Comparison of ENCODE assay signal across 24 cellular contexts in the genomic region with DNA sequence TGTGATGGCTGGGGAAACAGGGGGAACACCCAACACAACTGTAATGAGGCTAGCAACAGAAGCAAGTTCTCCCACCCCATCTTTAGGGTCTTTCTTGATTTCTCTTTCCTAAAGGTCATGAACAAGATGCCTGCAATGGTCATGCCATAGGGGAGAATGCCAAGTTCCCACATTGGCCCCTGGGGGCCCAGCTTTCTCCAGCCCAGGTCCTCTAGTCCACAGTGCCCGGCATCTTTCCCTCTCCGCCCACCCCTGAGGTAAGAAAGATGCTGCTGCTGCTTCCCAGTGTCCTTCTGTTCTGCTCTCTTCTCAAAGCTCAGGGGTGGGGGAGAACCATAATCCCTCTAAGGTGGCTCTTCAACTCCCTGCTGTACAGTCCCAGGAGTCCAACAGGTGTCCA.
A peak's percentile ranks its signal among the peaks of the same experiment; 100 is the strongest.
DNase-seq lines count a peak whose midpoint lies in the region; ATAC-seq and TF ChIP-seq lines count a peak whose summit lies in the region.
"Had no signal": no experiment of that assay in that cellular context is flagged by ENCODE, and none has a peak within 500 bp of the region (broad histone marks: within the 10 kb centered on the region; RNA-seq: fewer than 3 reads in every experiment).

No MANE protein-coding gene starts in this region.

- H3K27me3 Mint-ChIP-seq in endodermal cell (ENCODE audit: insufficient read depth) (peaks cover 2% of the 10 kb centered on the region), osteocyte (ENCODE audit: unreplicated experiment) (peaks cover 5% of the 10 kb centered on the region)

- peaks cover 21% of the 10 kb centered on the region for H3K9me3 Mint-ChIP-seq in endodermal cell
- H3K9me3 Mint-ChIP-seq in osteocyte (ENCODE audit: unreplicated experiment), result peaks cover 18% of the 10 kb centered on the region

- ATAC-seq in GM21737 (IDR thresholded peaks at IDR 0.05; ENCODE audit: unreplicated experiment) (no peak), GM19395 (IDR thresholded peaks at IDR 0.05; ENCODE audit: unreplicated experiment) (no peak)
- ATAC-seq: GM12878 had no signal

- H3K27ac Mint-ChIP-seq in endodermal cell, result no peak overlapping the region
- H3K27ac Mint-ChIP-seq in osteocyte (ENCODE audit: unreplicated experiment), result no peak overlapping the region
- H3K27ac Mint-ChIP-seq: CD4-positive, alpha-beta memory T cell; CD4-positive, CD25-positive, alpha-beta regulatory T cell; CD8-positive, alpha-beta memory T cell had no signal

- H3K4me1 ChIP-seq in endodermal cell (ENCODE audit: control insufficient read depth, insufficient read depth, low read length), result peaks cover 2% of the 10 kb centered on the region
- H3K4me1 ChIP-seq: BE2C had no signal

- peaks cover 2% of the 10 kb centered on the region for H3K36me3 Mint-ChIP-seq in endodermal cell (ENCODE audit: low read depth)
- no peaks in the 10 kb centered on the region for H3K36me3 Mint-ChIP-seq in osteocyte (ENCODE audit: unreplicated experiment)
- H3K36me3 Mint-ChIP-seq: CD4-positive, CD25-positive, alpha-beta regulatory T cell had no signal

- peaks cover 13% of the 10 kb centered on the region for H3K9me3 ChIP-seq in endodermal cell (ENCODE audit: control insufficient read depth, low read length)
- H3K9me3 ChIP-seq: BE2C had no signal

- WGBS in endodermal cell (ENCODE audit: insufficient coverage in 1 of 2, insufficient read length in 1 of 2), 2 experiments, result 88 to 100% methylated on average over 1 to 2 of the region's 2 CpGs

- H3K27me3 ChIP-seq in endodermal cell (ENCODE audit: control insufficient read depth, insufficient read depth, low read length, poor library complexity, severe bottlenecking), result peaks cover 7% of the 10 kb centered on the region
- H3K27me3 ChIP-seq: BE2C, BLaER1 had no signal

- H3K27ac ChIP-seq in endodermal cell (ENCODE audit: low read depth, low read length), result no peak overlapping the region
- H3K27ac ChIP-seq: BLaER1 had no signal

- H3K4me1 Mint-ChIP-seq in endodermal cell, result peaks cover 13% of the 10 kb centered on the region
- H3K4me1 Mint-ChIP-seq in osteocyte (ENCODE audit: unreplicated experiment), result no peaks in the 10 kb centered on the region
- H3K4me1 Mint-ChIP-seq: CD4-positive, alpha-beta memory T cell; CD4-positive, CD25-positive, alpha-beta regulatory T cell; CD8-positive, alpha-beta memory T cell had no signal

- TF ChIP-seq CTCF in endodermal cell (conservative IDR thresholded peaks at IDR 0.05), result no peak
- TF ChIP-seq CTCF in osteocyte (IDR thresholded peaks at IDR 0.05), result no peak

- no peak overlapping the region for H3K9ac ChIP-seq in endodermal cell (ENCODE audit: extremely low read depth, low read length, poor library complexity, severe bottlenecking)
- H3K9ac ChIP-seq: BLaER1 had no signal

- DNase-seq in endodermal cell, result peak; percentile 21
- DNase-seq in mucosa of gallbladder (ENCODE audit: low spot score), result peak; percentile 7
- DNase-seq in osteocyte (ENCODE audit: extremely low spot score, unreplicated experiment), result peak; percentile 65
- no peak for DNase-seq in NCI-H1105 treated with DMSO at 0.1 percent for 48 hours (lab: John Stamatoyannopoulos, UW)
- DNase-seq: 8988T; ACHN; BE2C; C1 segment of cervical spinal cord; CD4-positive, alpha-beta memory T cell; CD4-positive, CD25-positive, alpha-beta regulatory T cell; CD8-positive, alpha-beta memory T cell; COR-L47; DMS 273 treated with DMSO at 0.1 percent for 48 hours; DMS153; DMS53; DMS79; DND-41; EL; GDM1 had no signal

- no peaks in the 10 kb centered on the region for H3K36me3 ChIP-seq in endodermal cell (ENCODE audit: control insufficient read depth, insufficient read depth, low read length)
- H3K36me3 ChIP-seq: BE2C, BLaER1 had no signal

- H3K4me3 ChIP-seq in endodermal cell (ENCODE audit: low read length), result no peak overlapping the region
- H3K4me3 ChIP-seq: BLaER1, GM12878 had no signal

- no peak overlapping the region for H3K4me3 Mint-ChIP-seq in endodermal cell
- H3K4me3 Mint-ChIP-seq in osteocyte (ENCODE audit: unreplicated experiment), result no peak overlapping the region
- H3K4me3 Mint-ChIP-seq: CD14-positive monocyte; CD4-positive, alpha-beta memory T cell; CD4-positive, CD25-positive, alpha-beta regulatory T cell; CD8-positive, alpha-beta memory T cell had no signal
